ENCODE assay signal across 9 cellular contexts in the genomic region with DNA sequence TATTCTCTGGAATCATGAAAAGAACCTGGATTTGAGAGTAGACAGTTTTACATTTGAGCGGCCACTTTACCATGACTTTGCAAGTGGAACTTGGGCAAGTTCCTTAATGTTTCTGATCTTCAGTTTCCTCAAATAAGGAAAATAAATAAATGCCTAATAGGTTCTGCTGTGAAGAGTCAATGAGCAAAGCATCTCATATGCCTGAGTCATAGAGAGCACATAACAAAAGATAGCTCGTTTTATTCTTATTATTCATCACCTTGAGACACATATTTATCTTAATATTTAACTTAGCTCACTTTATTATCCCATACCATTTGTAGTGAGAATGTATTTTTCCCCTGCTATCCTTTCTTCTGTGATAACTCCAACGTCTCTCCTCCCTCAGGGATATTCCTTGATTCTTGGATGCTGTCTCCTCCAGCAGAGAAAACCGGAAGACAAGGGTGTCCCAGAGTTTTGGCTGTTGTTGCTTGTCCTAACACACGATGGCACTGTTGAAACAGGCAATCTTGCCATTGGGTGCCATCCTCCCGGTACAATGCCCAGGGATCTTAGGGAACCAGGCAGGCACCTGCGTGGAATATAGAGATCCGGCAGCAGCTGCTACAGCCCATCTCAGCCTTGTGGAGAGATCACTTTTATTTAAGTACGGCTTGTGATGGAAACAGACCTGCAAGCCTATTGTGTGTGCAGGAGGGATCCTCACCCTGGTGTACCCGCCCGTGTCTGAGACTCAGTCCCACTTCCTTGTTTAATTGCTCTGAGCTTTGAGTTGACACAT. TPM values are rescaled to one million over a fixed set of nuclear protein-coding genes. Genes with fewer than 3 reads are reported as not detected.
DNase-seq lines count a peak whose midpoint lies in the region; ATAC-seq, FAIRE-seq and TF ChIP-seq lines count a peak whose summit lies in the region.
"Had no signal": no experiment of that assay in that cellular context is flagged by ENCODE, and none has a peak within 500 bp of the region (broad histone marks: within the 10 kb centered on the region; RNA-seq: fewer than 3 reads in every experiment).

No MANE protein-coding gene starts in this region.

- no peaks in the 10 kb centered on the region for H3K4me1 ChIP-seq in GM12878 (ENCODE audit: control insufficient read depth, insufficient read depth, low read length)
- no peaks in the 10 kb centered on the region for H3K4me1 ChIP-seq in hepatocyte (ENCODE audit: insufficient read depth)
- no peaks in the 10 kb centered on the region for H3K4me1 ChIP-seq in skeletal muscle satellite cell (ENCODE audit: control insufficient read depth, insufficient read depth, low read length)

- H3K79me2 ChIP-seq in GM12878 (ENCODE audit: control insufficient read depth, insufficient read depth, low read length) (no peaks in the 10 kb centered on the region), hepatocyte (no peaks in the 10 kb centered on the region)

- peak; percentile 88 for TF ChIP-seq CTCF in GM13977 (IDR thresholded peaks at IDR 0.05; ENCODE audit: extremely low read depth, insufficient read depth, missing control alignments)
- TF ChIP-seq CTCF in GM12878 (IDR thresholded peaks at IDR 0.05 in 2 of 3, conservative IDR thresholded peaks at IDR 0.05 in 1 of 3; ENCODE audit: control insufficient read depth in 2 of 3, extremely low read depth in 1 of 3, insufficient read depth in 1 of 3, low read depth in 3 of 3, low read length in 3 of 3) = peak; percentile 76 to 80 (median 80)
- peak; percentile 74 for TF ChIP-seq CTCF in hepatocyte (IDR thresholded peaks at IDR 0.05; ENCODE audit: poor library complexity)

- FAIRE-seq in GM12878 (lab: Jason Lieb, UNC) = peak; percentile 99

- H3K9me2 ChIP-seq in hepatocyte (replicated peaks; ENCODE audit: insufficient read depth) = no peaks in the 10 kb centered on the region

- no TSS peak for BruUV-seq in GM12878 (replicated peaks; lab: Mats Ljungman, UMichigan)

- RAD21 ChIA-PET in GM12878 (lab: Charles Lee; ENCODE audit: unreplicated experiment) = interaction anchor here (0.7 to 3.2 kb wide), 12 partner anchors 85 to 217 kb away, joined by 3 to 36 read pairs (median 5); no protein-coding TSS in a partner anchor

- H3K27ac ChIP-seq in GM12878 (ENCODE audit: control insufficient read depth, insufficient read depth) (no peak overlapping the region), hepatocyte (no peak overlapping the region)

- H3K9me3 ChIP-seq in GM12878 (replicated peaks; ENCODE audit: control insufficient read depth, insufficient read depth, low read length) (no peaks in the 10 kb centered on the region), hepatocyte (ENCODE audit: low read depth) (no peaks in the 10 kb centered on the region), skeletal muscle satellite cell (replicated peaks; ENCODE audit: low read length) (no peaks in the 10 kb centered on the region)

- H3K4me2 ChIP-seq in GM12878 (ENCODE audit: control insufficient read depth, insufficient read depth) (no peak overlapping the region), hepatocyte (peak overlapping the region; percentile 60), skeletal muscle satellite cell (ENCODE audit: low read length) (peak overlapping the region; percentile 43)

- intact Hi-C loops in GM12878 (cut with micrococcal nuclease; ENCODE audit: unreplicated experiment) = loop anchor here (1.0 kb wide), 3 partner anchors 87 to 216 kb away; no protein-coding TSS in a partner anchor

- DNase-seq in AG08396 (ENCODE audit: low spot score) (peak; percentile 77), GM13977 (ENCODE audit: low spot score) (peak; percentile 58), NAMALWA (ENCODE audit: low spot score) (peak; percentile 62), SHP77 treated with DMSO at 0.1 percent for 48 hours (lab: John Stamatoyannopoulos, UW) (peak; percentile 81), GM12878 (ENCODE audit: low read depth, low spot score) (peak; percentile 11), hepatocyte (ENCODE audit: low spot score) (peak; percentile 77)

- SMC1A ChIA-PET in GM12878 (lab: Charles Lee; ENCODE audit: uncharacterized antibody, unreplicated experiment) = interaction anchor here (0.6 to 4.7 kb wide), 15 partner anchors 11 to 217 kb away, joined by 3 to 51 read pairs (median 5); no protein-coding TSS in a partner anchor

- H3K9ac ChIP-seq in GM12878 (ENCODE audit: control insufficient read depth, insufficient read depth, low read length) = no peak overlapping the region
- no peak overlapping the region for H3K9ac ChIP-seq in skeletal muscle satellite cell (ENCODE audit: low read depth, low read length)

- H2AFZ ChIP-seq in GM12878 (ENCODE audit: control insufficient read depth, low read depth, low read length) = no peak overlapping the region
- no peak overlapping the region for H2AFZ ChIP-seq in hepatocyte

- CTCF ChIA-PET in GM12878 (lab: Yijun Ruan, JAX) = interaction anchor here (0.6 to 9.0 kb wide), 36 partner anchors 8 to 259 kb away, joined by 3 to 111 read pairs (median 4); partner anchors contain the start of gene SV2B

- H4K20me1 ChIP-seq in GM12878 (ENCODE audit: control insufficient read depth, insufficient read depth) = no peaks in the 10 kb centered on the region
- no peaks in the 10 kb centered on the region for H4K20me1 ChIP-seq in hepatocyte (ENCODE audit: insufficient read depth, poor library complexity, severe bottlenecking)

- peak; percentile 85 for ATAC-seq in GM12878
- no peak for ATAC-seq in HG02870 (IDR thresholded peaks at IDR 0.05; ENCODE audit: unreplicated experiment)

- no peaks in the 10 kb centered on the region for H3K36me3 ChIP-seq in GM12878 (ENCODE audit: control insufficient read depth in 2 of 2, insufficient read depth in 2 of 2, low read length in 1 of 2)
- H3K36me3 ChIP-seq in hepatocyte (replicated peaks; ENCODE audit: insufficient read depth, low read depth) = no peaks in the 10 kb centered on the region
- H3K36me3 ChIP-seq in skeletal muscle satellite cell (ENCODE audit: insufficient read depth, low read length) = no peaks in the 10 kb centered on the region

- POLR2A ChIA-PET in GM12878 (lab: Charles Lee) = interaction anchor here (0.9 kb wide), 1 partner anchor 61 kb away, joined by 3 read pairs; no protein-coding TSS in a partner anchor

- H3K27me3 ChIP-seq in GM12878 (replicated peaks in 1 of 2; ENCODE audit: control insufficient read depth in 2 of 2, insufficient read depth in 2 of 2, low read length in 1 of 2) (no peaks in the 10 kb centered on the region; a peak in 2 of 4 replicates), hepatocyte (peaks cover 71% of the 10 kb centered on the region), skeletal muscle satellite cell (ENCODE audit: control insufficient read depth, insufficient read depth, low read length) (peaks cover 65% of the 10 kb centered on the region)

- WGBS in GM12878 (ENCODE audit: insufficient coverage, insufficient replicate concordance, low lambda C conversion rate, missing lambda C conversion rate) = 37% methylated on average over 11 of the region's 11 CpGs
- WGBS in hepatocyte (ENCODE audit: low lambda C conversion rate, missing lambda C conversion rate) = 29% methylated on average over 11 of the region's 11 CpGs

- no peak for TF ChIP-seq POLR2A in GM12878 (IDR thresholded peaks at IDR 0.05; ENCODE audit: low read depth, low read length)

- TF ChIP-seq RAD21 in GM12878 (IDR thresholded peaks at IDR 0.05; ENCODE audit: insufficient read depth, low read depth, low read length) = peak; percentile 94

- H3K4me3 ChIP-seq in GM12878 (no peak overlapping the region), hepatocyte (no peak overlapping the region), skeletal muscle satellite cell (ENCODE audit: low read length) (no peak overlapping the region)

- in situ Hi-C loops in GM13977 (cut with MboI; ENCODE audit: low pct_unique_long_range_greater_than_20kb, low sequenced_read_pairs, unreplicated experiment) = loop anchor here (5.0 kb wide), 1 partner anchor 167 kb away; no protein-coding TSS in a partner anchor
- in situ Hi-C loops in GM12878 (cut with MboI) = loop anchor here (5.0 kb wide), 2 partner anchors 167 to 217 kb away; no protein-coding TSS in a partner anchor

- TF ChIP-seq EP300 in GM12878 (IDR thresholded peaks at IDR 0.05; ENCODE audit: borderline replicate concordance in 1 of 2, control insufficient read depth in 1 of 2, low read depth in 2 of 2, low read length in 2 of 2) = no peak

RNA-seq across cellular contexts. Expression of gene VPS33B, which starts 33.3 kb away (rescaled TPM):
- total RNA-seq in GM12878 (2013; cell fraction: nucleolus; rRNA removed) = 28.7 and 36.3 TPM in 2 replicates
- total RNA-seq in GM12878 (2014; rRNA removed) (10.1 and 11.4 TPM in 2 replicates), GM12878 (2014; rRNA removed; fragmentation: Illumina TruSeq; extraction: Trizol) (12.4 and 13.6 TPM in 2 replicates), GM12878 (2021) (19.8 and 20.0 TPM in 2 replicates), hepatocyte (8.0 and 11.7 TPM in 2 replicates)
- 11.4 TPM for polyA plus RNA-seq in GM12878 (2011; ENCODE audit: low read depth)
- polyA plus RNA-seq in GM12878 (2011; rRNA removed) (19.9 and 21.5 TPM in 2 replicates), GM12878 (2014; fragmentation: Illumina TruSeq; extraction: Trizol) (11.5 and 12.7 TPM in 2 replicates), GM12878 (2014; fragmentation: Nextera tagmentation; extraction: Ambion mirVana) (10 to 100 TPM; 11.8 to 18.6 TPM), GM12878 (2014; rRNA removed) (12.1 and 14.7 TPM in 2 replicates), GM12878 (2016; fragmentation: Nextera tagmentation; extraction: Ambion mirVana) (10 to 100 TPM; 15.7 to 18.3 TPM), hepatocyte (7.8 and 10.4 TPM in 2 replicates)
- 13.6 and 15.6 TPM in 2 replicates for polyA plus RNA-seq in GM12878 (2011; cell fraction: cytosol; rRNA removed)
- 38.0 and 43.6 TPM in 2 replicates for polyA plus RNA-seq in GM12878 (2011; cell fraction: nucleus; rRNA removed)
- 21.1 and 33.7 TPM in 2 replicates for polyA plus RNA-seq in GM12878 (2012)
- polyA minus RNA-seq in GM12878 (2011; rRNA and poly(A)+ RNA removed) = 15.6 and 19.5 TPM in 2 replicates
- polyA minus RNA-seq in GM12878 (2011; cell fraction: cytosol; rRNA and poly(A)+ RNA removed) = 8.2 and 16.7 TPM in 2 replicates
- polyA minus RNA-seq in GM12878 (2011; cell fraction: nucleus; rRNA and poly(A)+ RNA removed) = 13.3 and 24.9 TPM in 2 replicates
- 8.9 and 10.3 TPM in 2 replicates for total RNA-seq in skeletal muscle satellite cell (2012; rRNA removed)

RNA-seq across cellular contexts. Expression of gene SV2B, which starts 44.3 kb away (rescaled TPM):
- 23.1 and 26.4 TPM in 2 replicates for total RNA-seq in GM12878 (2013; cell fraction: nucleolus; rRNA removed)
- total RNA-seq in GM12878 (2014; rRNA removed) (1.6 and 2.1 TPM in 2 replicates), GM12878 (2014; rRNA removed; fragmentation: Illumina TruSeq; extraction: Trizol) (1.2 TPM in 2 replicates), GM12878 (2021) (1.6 and 1.7 TPM in 2 replicates), hepatocyte (0.56 and 2.2 TPM in 2 replicates)
- polyA plus RNA-seq in GM12878 (2011; ENCODE audit: low read depth) = 1.4 TPM
- polyA plus RNA-seq in GM12878 (2011; rRNA removed) (0.11 and 0.12 TPM in 2 replicates), GM12878 (2014; fragmentation: Illumina TruSeq; extraction: Trizol) (0.82 and 1.3 TPM in 2 replicates), GM12878 (2014; fragmentation: Nextera tagmentation; extraction: Ambion mirVana) (under 1 TPM; 0.03 to 0.20 TPM), GM12878 (2014; rRNA removed) (0.61 and 0.72 TPM in 2 replicates), GM12878 (2016; fragmentation: Nextera tagmentation; extraction: Ambion mirVana) (1 to 10 TPM; 1.5 to 1.6 TPM), hepatocyte (0.17 TPM in 1 of 2 replicates, not detected in the other)
- 0.01 and 0.03 TPM in 2 replicates for polyA plus RNA-seq in GM12878 (2011; cell fraction: cytosol; rRNA removed)
- polyA plus RNA-seq in GM12878 (2011; cell fraction: nucleus; rRNA removed) = 0.03 and 0.09 TPM in 2 replicates
- 0.81 and 1.7 TPM in 2 replicates for polyA plus RNA-seq in GM12878 (2012)
- polyA minus RNA-seq in GM12878 (2011; rRNA and poly(A)+ RNA removed) = 0.07 and 0.31 TPM in 2 replicates
- 0.21 TPM in 1 of 2 replicates, not detected in the other for polyA minus RNA-seq in GM12878 (2011; cell fraction: cytosol; rRNA and poly(A)+ RNA removed)
- 0.10 and 0.24 TPM in 2 replicates for polyA minus RNA-seq in GM12878 (2011; cell fraction: nucleus; rRNA and poly(A)+ RNA removed)
- total RNA-seq in skeletal muscle satellite cell (2012; rRNA removed) = not detected in 2 replicates
- total RNA-seq: natural killer cell treated with Interleukin-12 subunit alpha and Interleukin-12 subunit beta and Interleukin-15 and Interleukin-18, amount 100 ng/mL, for 72 hours had no signal

Comparison
In these comparisons a context has a peak if more than half of its experiments do, and no peak if none do; other contexts are left out.
1. DNase-seq: peak in every context shown above with its lines; median percentile 81 in SHP77 treated with DMSO at 0.1 percent for 48 hours; 77 in AG08396; 77 in hepatocyte; 62 in NAMALWA; 58 in GM13977; 11 in GM12878.